ENCODE assay signal across 24 cellular contexts in genomic region chr1:3680488-3681230, GRCh38. TPM values are rescaled to one million over a fixed set of nuclear protein-coding genes. Genes with fewer than 3 reads are reported as not detected.
A peak's percentile ranks its signal among the peaks of the same experiment; 100 is the strongest.
DNase-seq lines count a peak whose midpoint lies in the region; ATAC-seq and TF ChIP-seq lines count a peak whose summit lies in the region.
"Had no signal": no experiment of that assay in that cellular context is flagged by ENCODE, and none has a peak within 500 bp of the region (broad histone marks: within the 10 kb centered on the region; RNA-seq: fewer than 3 reads in every experiment).

No MANE protein-coding gene starts in this region.

- H3K9me3 ChIP-seq in endodermal cell (ENCODE audit: control insufficient read depth, low read length) = no peaks in the 10 kb centered on the region
- H3K9me3 ChIP-seq: gastrocnemius medialis had no signal

- no peaks in the 10 kb centered on the region for H3K9me3 Mint-ChIP-seq in natural killer cell treated with Interleukin-12 subunit alpha and Interleukin-12 subunit beta and Interleukin-15 and Interleukin-18, amount 100 ng/mL, for 72 hours
- no peaks in the 10 kb centered on the region for H3K9me3 Mint-ChIP-seq in natural killer cell
- no peaks in the 10 kb centered on the region for H3K9me3 Mint-ChIP-seq in endodermal cell
- no peaks in the 10 kb centered on the region for H3K9me3 Mint-ChIP-seq in activated T-helper 17 cell treated with anti-CD3 and anti-CD28 coated beads, Interleukin-2, amount 50 U/mL, for 72 hours
- H3K9me3 Mint-ChIP-seq: activated naive CD4-positive, alpha-beta T cell treated with anti-CD3 and anti-CD28 coated beads for 36 hours; activated T-cell treated with anti-CD3 and anti-CD28 coated beads, Interleukin-2, amount 50 U/mL, for 4 hours; CD8-positive, alpha-beta memory T cell; neural crest cell had no signal

- no peak overlapping the region for H3K27ac ChIP-seq in endodermal cell (ENCODE audit: low read depth, low read length)
- no peak overlapping the region for H3K27ac ChIP-seq in dorsolateral prefrontal cortex
- H3K27ac ChIP-seq: gastrocnemius medialis, skin epidermis had no signal

- peak; percentile 49 for DNase-seq in natural killer cell treated with Interleukin-12 subunit alpha and Interleukin-12 subunit beta and Interleukin-15 and Interleukin-18, amount 100 ng/mL, for 72 hours (ENCODE audit: low spot score)
- DNase-seq in natural killer cell (no peak), NAMALWA (ENCODE audit: low spot score) (peak; percentile 69), endodermal cell (peak; percentile 57), dorsolateral prefrontal cortex (no peak)
- DNase-seq: activated CD4-positive, alpha-beta T cell treated with anti-CD3 and anti-CD28 coated beads for 1 hour; activated naive CD4-positive, alpha-beta T cell treated with anti-CD3 and anti-CD28 coated beads for 36 hours; activated T-cell treated with anti-CD3 and anti-CD28 coated beads, Interleukin-2, amount 50 U/mL, for 4 hours; CD8-positive, alpha-beta memory T cell; central memory CD4-positive, alpha-beta T cell; erythroblast; gastrocnemius medialis; KG1; midbrain; NCI-H2081; NCI-H510A treated with DMSO at 0.1 percent for 48 hours; stimulated activated naive CD4-positive, alpha-beta T cell; T1000 had no signal

- no peaks in the 10 kb centered on the region for H3K36me3 Mint-ChIP-seq in natural killer cell treated with Interleukin-12 subunit alpha and Interleukin-12 subunit beta and Interleukin-15 and Interleukin-18, amount 100 ng/mL, for 72 hours
- H3K36me3 Mint-ChIP-seq in natural killer cell = no peaks in the 10 kb centered on the region
- no peaks in the 10 kb centered on the region for H3K36me3 Mint-ChIP-seq in endodermal cell (ENCODE audit: low read depth)
- no peaks in the 10 kb centered on the region for H3K36me3 Mint-ChIP-seq in activated T-helper 17 cell treated with anti-CD3 and anti-CD28 coated beads, Interleukin-2, amount 50 U/mL, for 72 hours (ENCODE audit: low read depth)

- intact Hi-C loops in natural killer cell (cut with micrococcal nuclease) (no loop called here), dorsolateral prefrontal cortex (cut with DNase I) (no loop called here)

- no peak overlapping the region for H3K4me3 ChIP-seq in endodermal cell (ENCODE audit: low read length)
- H3K4me3 ChIP-seq in dorsolateral prefrontal cortex = no peak overlapping the region
- H3K4me3 ChIP-seq: gastrocnemius medialis, skin epidermis had no signal

- peaks cover 14 to 23% of the 10 kb centered on the region in 2 donors for H3K4me1 Mint-ChIP-seq in natural killer cell treated with Interleukin-12 subunit alpha and Interleukin-12 subunit beta and Interleukin-15 and Interleukin-18, amount 100 ng/mL, for 72 hours (ENCODE audit: low read depth in 2 of 2)
- H3K4me1 Mint-ChIP-seq in natural killer cell (peaks cover 0 to 11% of the 10 kb centered on the region in 2 donors), endodermal cell (no peaks in the 10 kb centered on the region)
- H3K4me1 Mint-ChIP-seq in activated T-helper 17 cell treated with anti-CD3 and anti-CD28 coated beads, Interleukin-2, amount 50 U/mL, for 72 hours = peaks cover 9% of the 10 kb centered on the region

- ATAC-seq in natural killer cell treated with Interleukin-12 subunit alpha and Interleukin-12 subunit beta and Interleukin-15 and Interleukin-18, amount 100 ng/mL, for 72 hours = no peak
- ATAC-seq in natural killer cell (no peak), GM18858 (IDR thresholded peaks at IDR 0.05; ENCODE audit: unreplicated experiment) (no peak)
- no peak for ATAC-seq in activated T-helper 17 cell treated with anti-CD3 and anti-CD28 coated beads, Interleukin-2, amount 50 U/mL, for 72 hours (replicated peaks)
- ATAC-seq: activated T-cell treated with anti-CD3 and anti-CD28 coated beads, Interleukin-2, amount 50 U/mL, for 4 hours; gastrocnemius medialis had no signal

- no peak overlapping the region for H3K4me3 Mint-ChIP-seq in natural killer cell treated with Interleukin-12 subunit alpha and Interleukin-12 subunit beta and Interleukin-15 and Interleukin-18, amount 100 ng/mL, for 72 hours
- H3K4me3 Mint-ChIP-seq in natural killer cell (no peak overlapping the region), endodermal cell (no peak overlapping the region)
- H3K4me3 Mint-ChIP-seq in activated T-helper 17 cell treated with anti-CD3 and anti-CD28 coated beads, Interleukin-2, amount 50 U/mL, for 72 hours = no peak overlapping the region
- H3K4me3 Mint-ChIP-seq: activated naive CD4-positive, alpha-beta T cell treated with anti-CD3 and anti-CD28 coated beads for 36 hours; activated T-cell treated with anti-CD3 and anti-CD28 coated beads, Interleukin-2, amount 50 U/mL, for 4 hours; CD8-positive, alpha-beta memory T cell; neural crest cell had no signal

- 86 to 87% methylated on average over 5 to 20 of the region's 20 CpGs for WGBS in endodermal cell (ENCODE audit: insufficient coverage in 1 of 2, insufficient read length in 1 of 2), 2 experiments

- peaks cover 8 to 18% of the 10 kb centered on the region in 2 donors for H3K27me3 Mint-ChIP-seq in natural killer cell treated with Interleukin-12 subunit alpha and Interleukin-12 subunit beta and Interleukin-15 and Interleukin-18, amount 100 ng/mL, for 72 hours
- H3K27me3 Mint-ChIP-seq in natural killer cell (ENCODE audit: low read depth in 2 of 2) = peaks cover 0 to 11% of the 10 kb centered on the region in 2 donors
- peaks cover 20% of the 10 kb centered on the region for H3K27me3 Mint-ChIP-seq in endodermal cell (ENCODE audit: insufficient read depth)
- H3K27me3 Mint-ChIP-seq in activated T-helper 17 cell treated with anti-CD3 and anti-CD28 coated beads, Interleukin-2, amount 50 U/mL, for 72 hours = peaks cover 5% of the 10 kb centered on the region

- peaks cover 22% of the 10 kb centered on the region for H3K27me3 ChIP-seq in endodermal cell (ENCODE audit: control insufficient read depth, insufficient read depth, low read length, poor library complexity, severe bottlenecking)
- H3K27me3 ChIP-seq in dorsolateral prefrontal cortex = peaks cover 0 to 20% (median 5%) of the 10 kb centered on the region in 45 donors

- no peak overlapping the region for H3K9ac ChIP-seq in endodermal cell (ENCODE audit: extremely low read depth, low read length, poor library complexity, severe bottlenecking)

- H3K36me3 ChIP-seq in endodermal cell (ENCODE audit: control insufficient read depth, insufficient read depth, low read length) = no peaks in the 10 kb centered on the region
- H3K36me3 ChIP-seq: gastrocnemius medialis had no signal

- TF ChIP-seq CTCF in natural killer cell (IDR thresholded peaks at IDR 0.05) (no peak), endodermal cell (conservative IDR thresholded peaks at IDR 0.05) (no peak), dorsolateral prefrontal cortex (IDR thresholded peaks at IDR 0.05 in 54 of 56, conservative IDR thresholded peaks at IDR 0.05 in 2 of 56; ENCODE audit: low read depth in 1 of 56, partially characterized antibody in 56 of 56) (no peak)

- no peak overlapping the region for H3K27ac Mint-ChIP-seq in natural killer cell treated with Interleukin-12 subunit alpha and Interleukin-12 subunit beta and Interleukin-15 and Interleukin-18, amount 100 ng/mL, for 72 hours
- H3K27ac Mint-ChIP-seq in natural killer cell (no peak overlapping the region), endodermal cell (no peak overlapping the region)
- no peak overlapping the region for H3K27ac Mint-ChIP-seq in activated T-helper 17 cell treated with anti-CD3 and anti-CD28 coated beads, Interleukin-2, amount 50 U/mL, for 72 hours
- H3K27ac Mint-ChIP-seq: activated naive CD4-positive, alpha-beta T cell treated with anti-CD3 and anti-CD28 coated beads for 36 hours; CD8-positive, alpha-beta memory T cell; progenitor cell of endocrine pancreas had no signal

- H3K4me1 ChIP-seq in endodermal cell (ENCODE audit: control insufficient read depth, insufficient read depth, low read length) = no peaks in the 10 kb centered on the region
- H3K4me1 ChIP-seq: gastrocnemius medialis had no signal

RNA-seq across cellular contexts. Expression of gene TP73, which starts 28.3 kb away (rescaled TPM):
- total RNA-seq in natural killer cell treated with Interleukin-12 subunit alpha and Interleukin-12 subunit beta and Interleukin-15 and Interleukin-18, amount 100 ng/mL, for 72 hours = 1 to 10 TPM; 1.5 to 5.7 TPM
- total RNA-seq in natural killer cell = under 1 TPM; 0.28 to 0.50 (median 0.39) TPM
- total RNA-seq in endodermal cell = 1 to 10 TPM; 3.4 to 3.5 TPM
- polyA plus RNA-seq in endodermal cell (2013, experiment 1 of 2) = 0.61 TPM
- 0.33 TPM for polyA plus RNA-seq in endodermal cell (2013, experiment 2 of 2)
- under 1 TPM in 65 of 120 experiments, not detected in 55; 0.10 to 0.85 (median 0.25) TPM for total RNA-seq in dorsolateral prefrontal cortex
- 1 to 10 TPM in 1 of 2 donors, under 1 TPM in 1; 0.95 to 1.1 TPM for total RNA-seq in activated T-helper 17 cell treated with anti-CD3 and anti-CD28 coated beads, Interleukin-2, amount 50 U/mL, for 72 hours
- total RNA-seq: RPMI7951 had no signal

RNA-seq across cellular contexts. Expression of gene WRAP73, which starts 30.8 kb away (rescaled TPM):
- total RNA-seq in natural killer cell treated with Interleukin-12 subunit alpha and Interleukin-12 subunit beta and Interleukin-15 and Interleukin-18, amount 100 ng/mL, for 72 hours = 10 to 100 TPM; 27.6 to 51.3 TPM
- total RNA-seq in natural killer cell (10 to 100 TPM; 27.8 to 35.4 (median 30.1) TPM), endodermal cell (10 to 100 TPM; 29.8 to 32.5 TPM), dorsolateral prefrontal cortex (10 to 100 TPM; 13.3 to 33.0 (median 22.0) TPM)
- 31.6 TPM for polyA plus RNA-seq in endodermal cell (2013, experiment 1 of 2)
- polyA plus RNA-seq in endodermal cell (2013, experiment 2 of 2) = 27.3 TPM
- 10 to 100 TPM; 14.4 to 27.7 TPM for total RNA-seq in activated T-helper 17 cell treated with anti-CD3 and anti-CD28 coated beads, Interleukin-2, amount 50 U/mL, for 72 hours

RNA-seq across cellular contexts. Expression of gene TPRG1L, which starts 55.8 kb away (rescaled TPM):
- 10 to 100 TPM; 11.9 to 18.4 TPM for total RNA-seq in natural killer cell treated with Interleukin-12 subunit alpha and Interleukin-12 subunit beta and Interleukin-15 and Interleukin-18, amount 100 ng/mL, for 72 hours
- total RNA-seq in natural killer cell = 10 to 100 TPM; 36.2 to 46.7 (median 37.9) TPM
- total RNA-seq in endodermal cell = 10 to 100 TPM; 50.4 to 56.4 TPM
- 30.8 TPM for polyA plus RNA-seq in endodermal cell (2013, experiment 1 of 2)
- 32.3 TPM for polyA plus RNA-seq in endodermal cell (2013, experiment 2 of 2)
- 100 to 1,000 TPM in 101 of 120 experiments, 10 to 100 TPM in 19; 52.0 to 163 (median 121) TPM for total RNA-seq in dorsolateral prefrontal cortex
- 10 to 100 TPM in 1 of 2 donors, 1 to 10 TPM in 1; 8.9 to 10.4 TPM for total RNA-seq in activated T-helper 17 cell treated with anti-CD3 and anti-CD28 coated beads, Interleukin-2, amount 50 U/mL, for 72 hours

Comparison
In these comparisons a context has a peak if more than half of its experiments do, and no peak if none do; other contexts are left out.
1. DNase-seq: peak in natural killer cell treated with Interleukin-12 subunit alpha and Interleukin-12 subunit beta and Interleukin-15 and Interleukin-18, amount 100 ng/mL, for 72 hours (single experiment), NAMALWA (single experiment) and endodermal cell (single experiment); none in natural killer cell (single experiment) and dorsolateral prefrontal cortex (0 of 10).